In genomic region chr12:69000069-69000468, GRCh38 we compare ENCODE assay signal across 20 cellular contexts.
"Had no signal": no experiment of that assay in that cellular context is flagged by ENCODE, and none has a peak within 500 bp of the region (broad histone marks: within the 10 kb centered on the region; RNA-seq: fewer than 3 reads in every experiment).

No MANE protein-coding gene starts in this region.

- DNase-seq: activated B cell treated with CpG ODN at 0.5 μM for 24 hours; activated CD4-positive, alpha-beta T cell treated with anti-CD3 and anti-CD28 coated beads for 36 hours; activated CD4-positive, alpha-beta T cell treated with anti-CD3 and anti-CD28 coated beads, Interleukin-2, amount 50 U/mL, for 4 hours; activated CD8-positive, alpha-beta memory T cell treated with anti-CD3 and anti-CD28 coated beads, Interleukin-2, amount 50 U/mL, for 48 hours; activated naive CD4-positive, alpha-beta T cell treated with Interleukin-2 at 50 U/mL for 16 hours; activated naive CD8-positive, alpha-beta T cell treated with anti-CD3 and anti-CD28 coated beads for 36 hours; activated T-cell treated with anti-CD3 and anti-CD28 coated beads, Interleukin-2, amount 50 U/mL, for 4 hours; cerebellar nuclear complex; foreskin melanocyte; left ventricle myocardium superior; midbrain; pancreas; psoas muscle; stimulated activated CD4-positive, alpha-beta T cell treated with anti-CD3 and anti-CD28 coated beads, Interleukin-1b, Interleukin-23, amount 100 ng/mL, for 48 hours; stimulated activated naive CD8-positive, alpha-beta T cell treated with anti-CD3 and anti-CD28 coated beads, Interleukin-15, amount 100 ng/mL, for 72 hours; T1000; tibial artery had no signal

- H3K36me3 ChIP-seq: neutrophil, pancreas, right atrium auricular region, tibial artery had no signal

- H3K9me3 ChIP-seq: neutrophil, pancreas, right atrium auricular region had no signal

- H3K27me3 ChIP-seq: neutrophil, pancreas, right atrium auricular region, tibial artery had no signal

- H3K4me1 ChIP-seq: pancreas, psoas muscle, right atrium auricular region, tibial artery had no signal

- H3K27ac ChIP-seq: coronary artery, neutrophil, pancreas, psoas muscle, right atrium auricular region, tibial artery had no signal

- H3K4me3 ChIP-seq: coronary artery, pancreas, psoas muscle, right atrium auricular region, tibial artery had no signal
